ENCODE assay signal across 1 cellular context in the genomic region with DNA sequence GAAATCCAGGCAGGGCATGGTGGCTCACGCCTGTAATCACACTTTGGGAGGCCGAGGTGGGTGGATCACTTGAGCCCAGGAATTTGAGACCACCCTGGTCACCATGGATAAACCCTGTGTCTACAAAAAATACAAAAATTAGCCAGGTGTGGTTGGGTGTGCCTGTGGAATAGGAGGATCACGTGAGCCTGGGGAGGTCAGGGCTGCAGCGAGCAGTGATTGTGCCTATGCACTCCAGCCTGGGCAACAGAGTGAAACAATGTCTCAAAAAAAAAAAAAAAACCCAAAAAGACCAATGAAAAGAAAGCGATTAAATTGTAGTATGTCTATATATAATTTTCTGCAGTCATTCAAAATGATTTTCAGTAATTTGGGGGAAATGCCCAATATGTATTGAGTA.
TF ChIP-seq lines count a peak whose summit lies in the region.

No MANE protein-coding gene starts in this region.

TF ChIP-seq in K562, 482 proteins besides CTCF, POLR2A, EP300 and RAD21 (continued from another document):
- no peak for TF ChIP-seq ZNF324 (CRISPR knock-in tag; IDR thresholded peaks at IDR 0.05)
- TF ChIP-seq, protein P1, sequence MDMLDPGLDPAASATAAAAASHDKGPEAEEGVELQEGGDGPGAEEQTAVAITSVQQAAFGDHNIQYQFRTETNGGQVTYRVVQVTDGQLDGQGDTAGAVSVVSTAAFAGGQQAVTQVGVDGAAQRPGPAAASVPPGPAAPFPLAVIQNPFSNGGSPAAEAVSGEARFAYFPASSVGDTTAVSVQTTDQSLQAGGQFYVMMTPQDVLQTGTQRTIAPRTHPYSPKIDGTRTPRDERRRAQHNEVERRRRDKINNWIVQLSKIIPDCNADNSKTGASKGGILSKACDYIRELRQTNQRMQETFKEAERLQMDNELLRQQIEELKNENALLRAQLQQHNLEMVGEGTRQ (CRISPR knock-in tag; IDR thresholded peaks at IDR 0.05) = no peak
- no peak for TF ChIP-seq KDM1A (IDR thresholded peaks at IDR 0.05)
- no peak for TF ChIP-seq RFX5 (IDR thresholded peaks at IDR 0.05; ENCODE audit: low read depth, low read length)
- TF ChIP-seq PHF20 (IDR thresholded peaks at IDR 0.05; ENCODE audit: partially characterized antibody) = no peak
- TF ChIP-seq, protein P2, sequence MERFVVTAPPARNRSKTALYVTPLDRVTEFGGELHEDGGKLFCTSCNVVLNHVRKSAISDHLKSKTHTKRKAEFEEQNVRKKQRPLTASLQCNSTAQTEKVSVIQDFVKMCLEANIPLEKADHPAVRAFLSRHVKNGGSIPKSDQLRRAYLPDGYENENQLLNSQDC (CRISPR knock-in tag; IDR thresholded peaks at IDR 0.05) = no peak
- TF ChIP-seq, protein P3, sequence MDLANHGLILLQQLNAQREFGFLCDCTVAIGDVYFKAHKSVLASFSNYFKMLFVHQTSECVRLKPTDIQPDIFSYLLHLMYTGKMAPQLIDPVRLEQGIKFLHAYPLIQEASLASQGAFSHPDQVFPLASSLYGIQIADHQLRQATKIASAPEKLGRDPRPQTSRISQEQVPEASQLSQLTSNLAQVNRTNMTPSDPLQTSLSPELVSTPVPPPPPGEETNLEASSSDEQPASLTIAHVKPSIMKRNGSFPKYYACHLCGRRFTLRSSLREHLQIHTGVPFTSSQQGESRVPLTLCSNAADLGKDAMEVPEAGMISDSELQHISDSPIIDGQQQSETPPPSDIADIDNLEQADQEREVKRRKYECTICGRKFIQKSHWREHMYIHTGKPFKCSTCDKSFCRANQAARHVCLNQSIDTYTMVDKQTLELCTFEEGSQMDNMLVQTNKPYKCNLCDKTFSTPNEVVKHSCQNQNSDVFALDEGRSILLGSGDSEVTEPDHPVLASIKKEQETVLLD (IDR thresholded peaks at IDR 0.05) = no peak
- no peak for TF ChIP-seq SNIP1 (IDR thresholded peaks at IDR 0.05; ENCODE audit: low read depth)
- TF ChIP-seq ZNF143 (CRISPR knock-in tag; IDR thresholded peaks at IDR 0.05) = no peak
- no peak for TF ChIP-seq ZNF780A (CRISPR knock-in tag; IDR thresholded peaks at IDR 0.05)
- no peak for TF ChIP-seq CAMTA2 (CRISPR knock-in tag; conservative IDR thresholded peaks at IDR 0.05)
- TF ChIP-seq SMAD1 (IDR thresholded peaks at IDR 0.05; ENCODE audit: low read depth, low read length, partially characterized antibody) = no peak
